ENCODE assay signal across 1 cellular context in genomic region chr16:8686031-8686621, GRCh38.
TF ChIP-seq lines count a peak whose summit lies in the region.

No MANE protein-coding gene starts in this region.

TF ChIP-seq in GM12878, 131 proteins besides CTCF, POLR2A, EP300 and RAD21 (continued from another document):
- TF ChIP-seq PBX3 (IDR thresholded peaks at IDR 0.05; ENCODE audit: insufficient replicate concordance, low read depth, low read length): peak; percentile 36
